Comparison of ENCODE assay signal across 8 cellular contexts in genomic region chr6:4155848-4156466, GRCh38. TPM values are rescaled to one million over a fixed set of nuclear protein-coding genes. Genes with fewer than 3 reads are reported as not detected.
DNase-seq lines count a peak whose midpoint lies in the region; ATAC-seq and TF ChIP-seq lines count a peak whose summit lies in the region.

No MANE protein-coding gene starts in this region.

- H3K9me3 Mint-ChIP-seq in endothelial cell (ENCODE audit: unreplicated experiment) = no peaks in the 10 kb centered on the region

- no peak overlapping the region for H3K4me3 Mint-ChIP-seq in endothelial cell (ENCODE audit: unreplicated experiment)

- no peaks in the 10 kb centered on the region for H3K27me3 ChIP-seq in NT2/D1 (ENCODE audit: insufficient read depth, insufficient read length)

- H3K9me3 ChIP-seq in NT2/D1 (ENCODE audit: insufficient read depth, low read length) = no peaks in the 10 kb centered on the region

- H3K27ac Mint-ChIP-seq in endothelial cell (ENCODE audit: unreplicated experiment) = no peak overlapping the region

- no peaks in the 10 kb centered on the region for H3K27me3 Mint-ChIP-seq in endothelial cell (ENCODE audit: unreplicated experiment)

- H3K36me3 ChIP-seq in NT2/D1 (ENCODE audit: insufficient read depth, insufficient read length, low read length) = no peaks in the 10 kb centered on the region

- DNase-seq in Ammon's horn (ENCODE audit: low spot score) = peak; percentile 93
- peak; percentile 55 for DNase-seq in HuH-7 (ENCODE audit: low spot score)
- DNase-seq in NT2/D1 (ENCODE audit: low read depth, low spot score) = peak; percentile 70
- DNase-seq in activated CD8-positive, alpha-beta memory T cell treated with anti-CD3 and anti-CD28 coated beads for 4 hours (ENCODE audit: low read depth in 2 of 2) = peak; percentile 46 to 67
- peak; percentile 78 for DNase-seq in endothelial cell (ENCODE audit: low spot score)
- peak; percentile 86 for DNase-seq in mucosa of gallbladder (ENCODE audit: low spot score)
- peak; percentile 59 for DNase-seq in stimulated activated CD8-positive, alpha-beta memory T cell treated with anti-CD3 and anti-CD28 coated beads, Interleukin-4, amount 100 ng/mL, for 24 hours (ENCODE audit: low read depth)

- H3K36me3 Mint-ChIP-seq in endothelial cell (ENCODE audit: low read depth, unreplicated experiment) = peaks cover 5% of the 10 kb centered on the region

- no peak overlapping the region for H3K9ac ChIP-seq in NT2/D1 (ENCODE audit: insufficient read length, low read depth)

- H3K4me1 ChIP-seq in NT2/D1 (ENCODE audit: insufficient read depth, insufficient read length) = no peaks in the 10 kb centered on the region

- TF ChIP-seq CTCF in endothelial cell (IDR thresholded peaks at IDR 0.05; ENCODE audit: unreplicated experiment) = peak; percentile 87

- peaks cover 9% of the 10 kb centered on the region for H3K4me1 Mint-ChIP-seq in endothelial cell (ENCODE audit: unreplicated experiment)

- ATAC-seq in GM19351 (IDR thresholded peaks at IDR 0.05; ENCODE audit: unreplicated experiment) = peak; percentile 74

- no peak overlapping the region for H3K4me3 ChIP-seq in NT2/D1 (ENCODE audit: insufficient read length, low read depth)

RNA-seq across cellular contexts. Expression of gene ECI2, which starts 20.6 kb away (rescaled TPM):
- total RNA-seq in endothelial cell (ENCODE audit: unreplicated experiment) (66.3 TPM), mucosa of gallbladder (74.8 TPM)
